Comparison of ENCODE assay signal across 9 cellular contexts in the genomic region with DNA sequence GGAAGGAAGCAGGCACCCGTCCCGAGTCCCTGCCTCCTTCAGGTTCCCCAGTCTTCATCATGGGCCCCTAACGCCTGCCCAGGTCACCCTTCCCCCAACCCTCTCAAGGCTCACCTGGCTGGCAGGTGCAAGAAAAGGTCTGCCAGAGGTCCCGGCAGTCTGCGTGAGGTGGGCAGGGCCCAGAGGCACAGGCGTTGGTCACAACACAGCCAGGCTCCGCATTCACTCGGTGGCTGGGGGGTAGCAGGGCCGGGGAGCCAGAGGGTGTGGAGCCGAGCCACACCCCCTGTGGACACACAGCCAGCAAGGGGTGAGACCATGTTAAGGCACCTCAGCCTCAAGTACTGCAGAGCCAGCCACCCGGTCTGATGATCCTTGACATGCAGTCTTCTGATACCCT. TPM values are rescaled to one million over a fixed set of nuclear protein-coding genes. Genes with fewer than 3 reads are reported as not detected.
"Had no signal": no experiment of that assay in that cellular context is flagged by ENCODE, and none has a peak within 500 bp of the region (broad histone marks: within the 10 kb centered on the region; RNA-seq: fewer than 3 reads in every experiment).

No MANE protein-coding gene starts in this region.

- H3K27me3 Mint-ChIP-seq: IgD-negative memory B cell had no signal

- ATAC-seq: HepG2, K562 had no signal

- H3K27ac ChIP-seq: HL-60 had no signal

- FAIRE-seq: HepG2, HTR-8/SVneo, K562 had no signal

- DNase-seq: IMR-90, KBM-7 had no signal

- H3K9me3 Mint-ChIP-seq: IgD-negative memory B cell had no signal

- H3K27ac Mint-ChIP-seq: IgD-negative memory B cell had no signal

- H3K4me3 ChIP-seq: K562 had no signal

RNA-seq across cellular contexts. Expression of a gene that starts 30.2 kb away (rescaled TPM):
- total RNA-seq: HT-29, HT1080, IMR-90, K562 had no signal
- polyA plus RNA-seq: IgD-negative memory B cell, K562 had no signal
